Comparison of ENCODE assay signal across 8 cellular contexts in genomic region chr2:95158891-95159619, GRCh38. TPM values are rescaled to one million over a fixed set of nuclear protein-coding genes. Genes with fewer than 3 reads are reported as not detected.
DNase-seq lines count a peak whose midpoint lies in the region; ATAC-seq lines count a peak whose summit lies in the region.

No MANE protein-coding gene starts in this region.

- H3K4ac ChIP-seq in mesendoderm (ENCODE audit: low read depth, low read length): no peak overlapping the region

- H3K4me1 ChIP-seq in mesendoderm (ENCODE audit: control insufficient read depth, low read depth, low read length): no peaks in the 10 kb centered on the region
- H3K4me1 ChIP-seq in stomach smooth muscle (ENCODE audit: control insufficient read depth, insufficient read depth, low read length): peaks cover 21% of the 10 kb centered on the region

- H3K4me2 ChIP-seq in mesendoderm (ENCODE audit: low read length): peak overlapping the region; percentile 97

- no peak overlapping the region for H2BK5ac ChIP-seq in mesendoderm (ENCODE audit: low read length)

- H3K36me3 ChIP-seq in mesendoderm (ENCODE audit: control insufficient read depth, insufficient read depth, low read length) (peaks cover 3% of the 10 kb centered on the region), stomach smooth muscle (ENCODE audit: control insufficient read depth in 2 of 2, insufficient read depth in 2 of 2, low read length in 2 of 2) (peaks cover 15 to 22% of the 10 kb centered on the region in 2 donors)

- H2AK5ac ChIP-seq in mesendoderm (ENCODE audit: low read length): no peak overlapping the region

- peak overlapping the region; percentile 19 for H3K18ac ChIP-seq in mesendoderm (ENCODE audit: low read length)

- peak overlapping the region; percentile 89 for H3K23ac ChIP-seq in mesendoderm (ENCODE audit: low read length)

- no peaks in the 10 kb centered on the region for H3K79me2 ChIP-seq in mesendoderm (ENCODE audit: control insufficient read depth, insufficient read depth, low read length)

- no peaks in the 10 kb centered on the region for H3K79me1 ChIP-seq in mesendoderm (ENCODE audit: low read length)

- H4K8ac ChIP-seq in mesendoderm (ENCODE audit: low read depth, low read length): no peak overlapping the region

- no peak overlapping the region for H2BK15ac ChIP-seq in mesendoderm (replicated peaks; ENCODE audit: low read depth)

- no peaks in the 10 kb centered on the region for H3K27me3 ChIP-seq in mesendoderm (ENCODE audit: insufficient read depth, low read length, poor library complexity)
- H3K27me3 ChIP-seq in stomach smooth muscle (ENCODE audit: control insufficient read depth in 1 of 2, insufficient read depth in 2 of 2, low read length in 2 of 2): no peaks in the 10 kb centered on the region

- no peak overlapping the region for H4K5ac ChIP-seq in mesendoderm (ENCODE audit: low read length)

- H2BK120ac ChIP-seq in mesendoderm (ENCODE audit: low read depth, low read length): no peak overlapping the region

- peak overlapping the region; percentile 99 for H3K56ac ChIP-seq in mesendoderm (ENCODE audit: low read length)

- no CpG with 5 or more reads among the region's 58 CpGs for WGBS in mesendoderm (ENCODE audit: extremely low coverage, insufficient coverage, low lambda C conversion rate)

- DNase-seq in NCI-H1105 treated with DMSO at 0.1 percent for 48 hours (lab: John Stamatoyannopoulos, UW) (peak; percentile 2), NCI-H1105 (lab: John Stamatoyannopoulos, UW) (no peak), HuH-7 (ENCODE audit: low spot score) (peak; percentile 50), epidermal melanocyte (ENCODE audit: insufficient read length, low spot score) (peak; percentile 23), mesendoderm (peak; percentile 41)
- peak; percentile 48 for DNase-seq in activated CD4-positive, CD25-positive, alpha-beta regulatory T cell treated with anti-CD3 and anti-CD28 coated beads, Interleukin-2, amount 50 U/mL, for 72 hours

- H3K27ac ChIP-seq in mesendoderm (ENCODE audit: low read depth, low read length) (no peak overlapping the region), stomach smooth muscle (ENCODE audit: low read length) (peak overlapping the region; percentile 37)

- H3K9ac ChIP-seq in mesendoderm (ENCODE audit: low read length) (peak overlapping the region; percentile 96), stomach smooth muscle (ENCODE audit: low read length in 2 of 2) (peak overlapping the region; percentile 87 to 91)

- peak; percentile 35 for ATAC-seq in GM21619 (IDR thresholded peaks at IDR 0.05; ENCODE audit: unreplicated experiment)

- no peaks in the 10 kb centered on the region for H3K9me3 ChIP-seq in stomach smooth muscle (ENCODE audit: control insufficient read depth in 2 of 2, low read length in 2 of 2)

- H3K4me3 ChIP-seq in mesendoderm (ENCODE audit: low read length) (peak overlapping the region; percentile 70), stomach smooth muscle (ENCODE audit: low read length in 2 of 2) (peak overlapping the region; percentile 90 to 91)

RNA-seq across cellular contexts. Expression of gene ZNF514, which starts 0.6 kb away (rescaled TPM):
- 5.6 TPM for polyA plus RNA-seq in mesendoderm (2013, experiment 1 of 2)
- 6.2 TPM for polyA plus RNA-seq in mesendoderm (2013, experiment 2 of 2)

RNA-seq across cellular contexts. Expression of gene ZNF2, which starts 6.6 kb away (rescaled TPM):
- polyA plus RNA-seq in mesendoderm (2013, experiment 1 of 2): 0.73 TPM
- polyA plus RNA-seq in mesendoderm (2013, experiment 2 of 2): 0.62 TPM

RNA-seq across cellular contexts. Expression of gene MRPS5, which starts 37.4 kb away (rescaled TPM):
- 46.8 TPM for polyA plus RNA-seq in mesendoderm (2013, experiment 1 of 2)
- 48.4 TPM for polyA plus RNA-seq in mesendoderm (2013, experiment 2 of 2)

RNA-seq across cellular contexts. Expression of gene ZNF892, which starts 48.3 kb away (rescaled TPM):
- 2.5 TPM for polyA plus RNA-seq in mesendoderm (2013, experiment 1 of 2)
- polyA plus RNA-seq in mesendoderm (2013, experiment 2 of 2): 2.5 TPM
